19 cellular contexts compared by ENCODE assay signal in genomic region chr16:89538286-89538685, GRCh38. TPM values are rescaled to one million over a fixed set of nuclear protein-coding genes. Genes with fewer than 3 reads are reported as not detected.
A peak's percentile ranks its signal among the peaks of the same experiment; 100 is the strongest.
DNase-seq lines count a peak whose midpoint lies in the region; ATAC-seq lines count a peak whose summit lies in the region.
"Had no signal": no experiment of that assay in that cellular context is flagged by ENCODE, and none has a peak within 500 bp of the region (broad histone marks: within the 10 kb centered on the region; RNA-seq: fewer than 3 reads in every experiment).

No MANE protein-coding gene starts in this region.

- H2AK5ac ChIP-seq in mesenchymal stem cell (ENCODE audit: low read length, severe bottlenecking), result peak overlapping the region; percentile 5

- no peak overlapping the region for H3K23ac ChIP-seq in mesenchymal stem cell (ENCODE audit: low read length in 2 of 2)

- H2BK12ac ChIP-seq in mesenchymal stem cell (ENCODE audit: low read length in 2 of 2), result no peak overlapping the region

- no peak overlapping the region for H2BK120ac ChIP-seq in mesenchymal stem cell (ENCODE audit: low read depth, low read length)

- no peak overlapping the region for H2BK15ac ChIP-seq in mesenchymal stem cell (ENCODE audit: low read depth, poor library complexity, severe bottlenecking)

- H3K14ac ChIP-seq in mesenchymal stem cell (ENCODE audit: low read length in 2 of 2), result no peak overlapping the region

- peaks cover 31% of the 10 kb centered on the region for H3K4me1 ChIP-seq in mesenchymal stem cell (ENCODE audit: control insufficient read depth, insufficient read depth, low read depth, low read length)
- H3K4me1 ChIP-seq: SJSA1 had no signal

- WGBS in mesenchymal stem cell, result 95% methylated on average over 12 of the region's 12 CpGs

- H4K8ac ChIP-seq in mesenchymal stem cell (ENCODE audit: low read length), result no peak overlapping the region

- H2BK5ac ChIP-seq in mesenchymal stem cell (ENCODE audit: low read depth, low read length, poor library complexity, severe bottlenecking), result no peak overlapping the region

- H3K4me2 ChIP-seq in mesenchymal stem cell (ENCODE audit: low read length, poor library complexity, severe bottlenecking), result no peak overlapping the region
- H3K4me2 ChIP-seq: GM23338 had no signal

- ATAC-seq in HG02840 (IDR thresholded peaks at IDR 0.05; ENCODE audit: low FRiP score, unreplicated experiment), result no peak
- no peak for ATAC-seq in HG03432 (IDR thresholded peaks at IDR 0.05; ENCODE audit: unreplicated experiment)
- no peak for ATAC-seq in HG02884 (IDR thresholded peaks at IDR 0.05; ENCODE audit: unreplicated experiment)
- ATAC-seq: GM23338 had no signal

- no peak overlapping the region for H4K91ac ChIP-seq in mesenchymal stem cell (ENCODE audit: low read length)

- no peak overlapping the region for H2AFZ ChIP-seq in mesenchymal stem cell (ENCODE audit: low read depth, low read length)
- H2AFZ ChIP-seq: GM23338 had no signal

- H3K27ac ChIP-seq in angular gyrus (ENCODE audit: low read depth, low read length) (peak overlapping the region; percentile 76), mesenchymal stem cell (ENCODE audit: low read length, poor library complexity, severe bottlenecking) (peak overlapping the region; percentile 0), temporal lobe (ENCODE audit: low read depth, low read length) (peak overlapping the region; percentile 74)
- H3K27ac ChIP-seq: C4-2B, SJSA1 had no signal

- no peak overlapping the region for H3K18ac ChIP-seq in mesenchymal stem cell (ENCODE audit: low read depth in 1 of 2, low read length in 2 of 2)

- H3K4ac ChIP-seq in mesenchymal stem cell (ENCODE audit: low read depth in 1 of 2, low read length in 2 of 2), result no peak overlapping the region

- H3K79me1 ChIP-seq in mesenchymal stem cell (replicated peaks; ENCODE audit: low read length, poor library complexity, severe bottlenecking), result peaks cover 30% of the 10 kb centered on the region

- no peaks in the 10 kb centered on the region for H3K27me3 ChIP-seq in H7 (ENCODE audit: control insufficient read depth, insufficient read depth, low read length)
- H3K27me3 ChIP-seq in mesenchymal stem cell (ENCODE audit: control insufficient read depth in 1 of 2, insufficient read depth in 1 of 2, low read length in 2 of 2), result no peaks in the 10 kb centered on the region
- H3K27me3 ChIP-seq: SJSA1 had no signal

- H3K9ac ChIP-seq in mesenchymal stem cell (ENCODE audit: low read length), result no peak overlapping the region

- H3K9me3 ChIP-seq in mesenchymal stem cell (ENCODE audit: control insufficient read depth, low read length), result no peaks in the 10 kb centered on the region
- H3K9me3 ChIP-seq: SJSA1 had no signal

- H3K4me3 ChIP-seq in H7 (ENCODE audit: insufficient read depth, low read depth, low read length) (no peak overlapping the region), mesenchymal stem cell (ENCODE audit: insufficient read depth in 1 of 2, low read depth in 1 of 2, low read length in 2 of 2) (no peak overlapping the region)
- H3K4me3 ChIP-seq: GM23338, SJSA1 had no signal

- H3K36me3 ChIP-seq in H7 (replicated peaks; ENCODE audit: control insufficient read depth, insufficient read depth, low read length) (peaks cover 30% of the 10 kb centered on the region), mesenchymal stem cell (ENCODE audit: control insufficient read depth in 1 of 2, insufficient read depth in 2 of 2, low read depth in 1 of 2, low read length in 2 of 2) (peaks cover 63 to 81% of the 10 kb centered on the region in 2 experiments)

- DNase-seq in H7 (peak; percentile 62), mesenchymal stem cell (no peak)
- DNase-seq: HCEC 1CT, Kasumi-1, NCI-H1694, NCI-H2081, NCI-H2171, NCI-H345, NCI-H524, NCI-H82, OCI-M1 had no signal

RNA-seq across cellular contexts. Expression of gene RPL13, which starts 22.2 kb away (rescaled TPM):
- 6,334 and 6,497 TPM in 2 replicates for total RNA-seq in H7 (2014; rRNA removed; shearing (Covaris generic))
- polyA plus RNA-seq in mesenchymal stem cell (2013, experiment 1 of 2), result 2,898 TPM
- polyA plus RNA-seq in mesenchymal stem cell (2013, experiment 2 of 2), result 2,946 TPM
- 989 TPM for total RNA-seq in temporal lobe

RNA-seq across cellular contexts. Expression of gene SPG7, which starts 30.1 kb away (rescaled TPM):
- 120 and 161 TPM in 2 replicates for total RNA-seq in H7 (2014; rRNA removed; shearing (Covaris generic))
- polyA plus RNA-seq in mesenchymal stem cell (2013, experiment 1 of 2), result 40.7 TPM
- 37.8 TPM for polyA plus RNA-seq in mesenchymal stem cell (2013, experiment 2 of 2)
- 70.6 TPM for total RNA-seq in temporal lobe

RNA-seq across cellular contexts. Expression of gene CPNE7, which starts 37.3 kb away (rescaled TPM):
- 5.9 and 11.8 TPM in 2 replicates for total RNA-seq in H7 (2014; rRNA removed; shearing (Covaris generic))
- polyA plus RNA-seq in mesenchymal stem cell (2013, experiment 1 of 2), result 5.6 TPM
- polyA plus RNA-seq in mesenchymal stem cell (2013, experiment 2 of 2), result 4.8 TPM
- 13.0 TPM for total RNA-seq in temporal lobe

RNA-seq across cellular contexts. Expression of gene ANKRD11, which starts 47.9 kb away (rescaled TPM):
- total RNA-seq in H7 (2014; rRNA removed; shearing (Covaris generic)), result 54.4 and 77.3 TPM in 2 replicates
- polyA plus RNA-seq in mesenchymal stem cell (2013, experiment 1 of 2), result 92.7 TPM
- 93.6 TPM for polyA plus RNA-seq in mesenchymal stem cell (2013, experiment 2 of 2)
- 33.9 TPM for total RNA-seq in temporal lobe

Comparison
In these comparisons a context has a peak if more than half of its experiments do, and no peak if none do; other contexts are left out.
1. H3K27ac ChIP-seq: peak in every context shown above with its lines; median percentile 76 in angular gyrus; 74 in temporal lobe; 0 in mesenchymal stem cell.